In genomic region chr1:234976880-234977680, GRCh38 we compare ENCODE assay signal across 8 cellular contexts.
DNase-seq lines count a peak whose midpoint lies in the region; ATAC-seq and TF ChIP-seq lines count a peak whose summit lies in the region.

No MANE protein-coding gene starts in this region.

- H3K4me1 Mint-ChIP-seq in activated naive CD4-positive, alpha-beta T cell treated with anti-CD3 and anti-CD28 coated beads, Interleukin-2, amount 50 U/mL, for 24 hours: peaks cover 77% of the 10 kb centered on the region
- H3K4me1 Mint-ChIP-seq in activated T-helper 2 cell treated with anti-CD3 and anti-CD28 coated beads, Interferon-gamma antibody, Interleukin-2, Interleukin-4, amounts not matched to agents 10 μg/mL and 5 μg/mL and 100 μg/mL, durations not matched to agents 14 hours and 24 hours and 36 hours (ENCODE audit: low read depth): peaks cover 85% of the 10 kb centered on the region
- H3K4me1 Mint-ChIP-seq in naive thymus-derived CD4-positive, alpha-beta T cell: peaks cover 39 to 85% (median 49%) of the 10 kb centered on the region in 7 donors

- no peak overlapping the region for H3K4me3 ChIP-seq in transverse colon
- H3K4me3 ChIP-seq in naive thymus-derived CD4-positive, alpha-beta T cell (ENCODE audit: low read length): no peak overlapping the region

- H3K9me3 Mint-ChIP-seq in activated naive CD4-positive, alpha-beta T cell treated with anti-CD3 and anti-CD28 coated beads, Interleukin-2, amount 50 U/mL, for 24 hours: no peaks in the 10 kb centered on the region
- H3K9me3 Mint-ChIP-seq in activated T-helper 2 cell treated with anti-CD3 and anti-CD28 coated beads, Interferon-gamma antibody, Interleukin-2, Interleukin-4, amounts not matched to agents 10 μg/mL and 5 μg/mL and 100 μg/mL, durations not matched to agents 14 hours and 24 hours and 36 hours: peaks cover 4% of the 10 kb centered on the region
- H3K9me3 Mint-ChIP-seq in naive thymus-derived CD4-positive, alpha-beta T cell: peaks cover 0 to 5% (median 0%) of the 10 kb centered on the region in 11 donors

- H3K27ac ChIP-seq in transverse colon: peak overlapping the region; percentile 88 to 91 (median 88)
- H3K27ac ChIP-seq in naive thymus-derived CD4-positive, alpha-beta T cell (ENCODE audit: low read depth, low read length): no peak overlapping the region

- POLR2A ChIA-PET in naive thymus-derived CD4-positive, alpha-beta T cell (lab: Charles Lee): interaction anchor here (4.0 kb wide), 1 partner anchor 13 kb away, joined by 22 read pairs; no protein-coding TSS in a partner anchor

- intact Hi-C loops in activated T-helper 2 cell treated with anti-CD3 and anti-CD28 coated beads, Interferon-gamma antibody, Interleukin-2, Interleukin-4, amounts not matched to agents 10 μg/mL and 5 μg/mL and 100 μg/mL, durations not matched to agents 14 hours and 24 hours and 36 hours (cut with micrococcal nuclease): loop anchor here (5.0 kb wide), 1 partner anchor 490 kb away; no protein-coding TSS in a partner anchor
- intact Hi-C loops in transverse colon (cut with DNase I; ENCODE audit: low total_unique reads): loop anchor here (5.0 kb wide), 1 partner anchor 255 kb away; no protein-coding TSS in a partner anchor
- intact Hi-C loops in naive thymus-derived CD4-positive, alpha-beta T cell (cut with micrococcal nuclease): no loop called here

- TF ChIP-seq POLR2A in transverse colon (IDR thresholded peaks at IDR 0.05): no peak

- H3K27ac Mint-ChIP-seq in activated naive CD4-positive, alpha-beta T cell treated with anti-CD3 and anti-CD28 coated beads, Interleukin-2, amount 50 U/mL, for 24 hours: peak overlapping the region; percentile 65
- H3K27ac Mint-ChIP-seq in activated T-helper 2 cell treated with anti-CD3 and anti-CD28 coated beads, Interferon-gamma antibody, Interleukin-2, Interleukin-4, amounts not matched to agents 10 μg/mL and 5 μg/mL and 100 μg/mL, durations not matched to agents 14 hours and 24 hours and 36 hours: peak overlapping the region; percentile 97
- H3K27ac Mint-ChIP-seq in naive thymus-derived CD4-positive, alpha-beta T cell: peak overlapping the region in 3 of 9 donors; percentile 16 to 79 (median 77)

- H3K36me3 Mint-ChIP-seq in activated naive CD4-positive, alpha-beta T cell treated with anti-CD3 and anti-CD28 coated beads, Interleukin-2, amount 50 U/mL, for 24 hours: no peaks in the 10 kb centered on the region
- peaks cover 57% of the 10 kb centered on the region for H3K36me3 Mint-ChIP-seq in activated T-helper 2 cell treated with anti-CD3 and anti-CD28 coated beads, Interferon-gamma antibody, Interleukin-2, Interleukin-4, amounts not matched to agents 10 μg/mL and 5 μg/mL and 100 μg/mL, durations not matched to agents 14 hours and 24 hours and 36 hours (ENCODE audit: low read depth)
- H3K36me3 Mint-ChIP-seq in naive thymus-derived CD4-positive, alpha-beta T cell: peaks cover 0 to 7% (median 0%) of the 10 kb centered on the region in 5 donors

- DNase-seq in activated naive CD4-positive, alpha-beta T cell treated with Interleukin-2 at 50 U/mL for 16 hours: no peak
- no peak for DNase-seq in activated T-helper 2 cell treated with anti-CD3 and anti-CD28 coated beads, Interferon-gamma antibody, Interleukin-2, Interleukin-4, amounts not matched to agents 10 μg/mL and 5 μg/mL and 100 μg/mL, durations not matched to agents 14 hours and 24 hours and 36 hours (ENCODE audit: low spot score)
- DNase-seq in medulla oblongata (ENCODE audit: extremely low spot score): peak; percentile 63
- DNase-seq in transverse colon: no peak
- DNase-seq in activated gamma-delta T cell treated with Interleukin-2 at 50 U/mL for 16 hours: no peak
- DNase-seq in naive thymus-derived CD4-positive, alpha-beta T cell: no peak
- DNase-seq in AG08395 (ENCODE audit: low spot score): no peak

- in situ Hi-C loops in transverse colon (cut with MboI; ENCODE audit: low pct_ligation_motif_present in 1 of 4, low pct_unique_long_range_greater_than_20kb in 1 of 4, low sequenced_read_pairs in 3 of 4): loop anchor here in 3 of 4 donors (10.0 kb wide), 5 partner anchors 98 to 372 kb away; partner anchors contain the start of gene IRF2BP2 (in 1 of the 3)

- no peaks in the 10 kb centered on the region for H3K27me3 Mint-ChIP-seq in activated naive CD4-positive, alpha-beta T cell treated with anti-CD3 and anti-CD28 coated beads, Interleukin-2, amount 50 U/mL, for 24 hours
- H3K27me3 Mint-ChIP-seq in activated T-helper 2 cell treated with anti-CD3 and anti-CD28 coated beads, Interferon-gamma antibody, Interleukin-2, Interleukin-4, amounts not matched to agents 10 μg/mL and 5 μg/mL and 100 μg/mL, durations not matched to agents 14 hours and 24 hours and 36 hours (ENCODE audit: low read depth): no peaks in the 10 kb centered on the region
- H3K27me3 Mint-ChIP-seq in naive thymus-derived CD4-positive, alpha-beta T cell: no peaks in the 10 kb centered on the region

- TF ChIP-seq EP300 in transverse colon (IDR thresholded peaks at IDR 0.05; ENCODE audit: low read depth): no peak

- no peaks in the 10 kb centered on the region for H3K9me3 ChIP-seq in transverse colon
- no peaks in the 10 kb centered on the region for H3K9me3 ChIP-seq in naive thymus-derived CD4-positive, alpha-beta T cell (ENCODE audit: control insufficient read depth in 2 of 3, low read length in 3 of 3)

- no peak for ATAC-seq in naive thymus-derived CD4-positive, alpha-beta T cell

- H3K27me3 ChIP-seq in transverse colon: no peaks in the 10 kb centered on the region
- no peaks in the 10 kb centered on the region for H3K27me3 ChIP-seq in naive thymus-derived CD4-positive, alpha-beta T cell (ENCODE audit: control insufficient read depth in 2 of 2, insufficient read depth in 2 of 2, low read length in 2 of 2)

- 79 to 80% methylated on average over 9 to 15 of the region's 15 CpGs for WGBS in transverse colon (ENCODE audit: low coverage in 1 of 2), 2 donors

- H3K4me1 ChIP-seq in transverse colon: peaks cover 66 to 96% (median 76%) of the 10 kb centered on the region in 4 donors
- peaks cover 34 to 57% of the 10 kb centered on the region in 2 donors for H3K4me1 ChIP-seq in naive thymus-derived CD4-positive, alpha-beta T cell (ENCODE audit: control insufficient read depth in 2 of 2, insufficient read depth in 2 of 2, low read length in 2 of 2)

- H3K4me3 Mint-ChIP-seq in activated naive CD4-positive, alpha-beta T cell treated with anti-CD3 and anti-CD28 coated beads, Interleukin-2, amount 50 U/mL, for 24 hours: no peak overlapping the region
- H3K4me3 Mint-ChIP-seq in activated T-helper 2 cell treated with anti-CD3 and anti-CD28 coated beads, Interferon-gamma antibody, Interleukin-2, Interleukin-4, amounts not matched to agents 10 μg/mL and 5 μg/mL and 100 μg/mL, durations not matched to agents 14 hours and 24 hours and 36 hours (ENCODE audit: low read depth): peak overlapping the region; percentile 24
- H3K4me3 Mint-ChIP-seq in naive thymus-derived CD4-positive, alpha-beta T cell: peak overlapping the region in 1 of 10 donors; percentile 69

- no peak for TF ChIP-seq CTCF in transverse colon (IDR thresholded peaks at IDR 0.05)

- no peaks in the 10 kb centered on the region for H3K36me3 ChIP-seq in transverse colon
- H3K36me3 ChIP-seq in naive thymus-derived CD4-positive, alpha-beta T cell (ENCODE audit: control insufficient read depth in 2 of 3, insufficient read depth in 3 of 3, low read length in 3 of 3): no peaks in the 10 kb centered on the region

- CTCF ChIA-PET in naive thymus-derived CD4-positive, alpha-beta T cell (lab: Charles Lee): no interaction called here

Comparison
In these comparisons a context has a peak if more than half of its experiments do, and no peak if none do; other contexts are left out.
1. intact Hi-C loops: an anchor here in activated T-helper 2 cell treated with anti-CD3 and anti-CD28 coated beads, Interferon-gamma antibody, Interleukin-2, Interleukin-4, amounts not matched to agents 10 μg/mL and 5 μg/mL and 100 μg/mL, durations not matched to agents 14 hours and 24 hours and 36 hours (5.0 kb wide) and transverse colon (5.0 kb wide); none called in naive thymus-derived CD4-positive, alpha-beta T cell.